19 cellular contexts compared by ENCODE assay signal in the genomic region with DNA sequence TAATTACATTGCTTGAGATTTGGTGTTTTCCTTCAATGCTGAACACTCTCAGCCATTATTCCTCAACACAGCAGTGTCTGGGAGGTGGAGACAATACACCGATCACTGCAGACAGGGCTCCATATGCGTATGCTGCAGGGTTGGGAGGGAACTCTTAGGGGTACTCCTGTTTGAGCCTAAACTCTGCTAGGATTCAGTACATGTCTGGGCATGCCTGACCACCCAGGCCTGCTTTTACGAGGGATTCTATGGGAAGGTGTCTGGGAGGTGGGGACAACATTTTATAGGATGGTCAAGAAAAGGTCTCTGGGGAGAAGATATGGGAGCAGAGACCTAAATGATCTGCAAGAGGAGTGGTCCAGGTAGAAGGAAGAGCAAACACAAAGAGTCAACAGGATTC. TPM values are rescaled to one million over a fixed set of nuclear protein-coding genes. Genes with fewer than 3 reads are reported as not detected.
"Had no signal": no experiment of that assay in that cellular context is flagged by ENCODE, and none has a peak within 500 bp of the region (broad histone marks: within the 10 kb centered on the region; RNA-seq: fewer than 3 reads in every experiment).

No MANE protein-coding gene starts in this region.

- H3K27ac ChIP-seq: esophagus squamous epithelium, psoas muscle, skin epidermis had no signal

- H3K4me3 ChIP-seq: esophagus squamous epithelium, psoas muscle, skin epidermis had no signal

- DNase-seq: activated CD4-positive, alpha-beta T cell treated with anti-CD3 and anti-CD28 coated beads, Interleukin-2, amount 50 U/mL, for 1 hour; activated CD4-positive, CD25-positive, alpha-beta regulatory T cell treated with anti-CD3 and anti-CD28 coated beads, Interleukin-2, amount 50 U/mL, for 72 hours; activated CD8-positive, alpha-beta memory T cell treated with anti-CD3 and anti-CD28 coated beads, Interleukin-2, amount 50 U/mL, for 4 hours; activated naive CD4-positive, alpha-beta T cell treated with anti-CD3 and anti-CD28 coated beads, Interleukin-2, amount 10 ng/mL, durations not matched to agents 7 days and 5 days; activated naive CD8-positive, alpha-beta T cell treated with anti-CD3 and anti-CD28 coated beads, Interleukin-2, amount 50 U/mL, for 24 hours; activated T-cell treated with anti-CD3 and anti-CD28 coated beads, Interleukin-2, amount 50 U/mL, for 4 hours; anterior cingulate cortex; cerebellar nuclear complex; cortex of kidney; effector CD8-positive, alpha-beta T cell; esophagus squamous epithelium; left cardiac atrium; psoas muscle; right cardiac atrium had no signal

- H3K9me3 Mint-ChIP-seq: activated naive CD4-positive, alpha-beta T cell treated with anti-CD3 and anti-CD28 coated beads, Interleukin-2, amount 10 ng/mL, durations not matched to agents 7 days and 5 days; activated naive CD8-positive, alpha-beta T cell treated with anti-CD3 and anti-CD28 coated beads, Interleukin-2, amount 50 U/mL, for 24 hours; activated T-cell treated with anti-CD3 and anti-CD28 coated beads, Interleukin-2, amount 50 U/mL, for 4 hours; T-helper 1 cell treated with Interleukin-12 subunit alpha and Interleukin-12 subunit beta and Interleukin-4 antibody, amounts not matched to agents 30 μg/mL and 1 μg/mL, for 36 hours had no signal

- ATAC-seq: activated naive CD8-positive, alpha-beta T cell treated with anti-CD3 and anti-CD28 coated beads, Interleukin-2, amount 50 U/mL, for 24 hours; activated T-cell treated with anti-CD3 and anti-CD28 coated beads, Interleukin-2, amount 50 U/mL, for 4 hours; left cardiac atrium; psoas muscle; right cardiac atrium had no signal

- H3K4me1 ChIP-seq: psoas muscle had no signal

- H3K4me3 Mint-ChIP-seq: activated naive CD4-positive, alpha-beta T cell treated with anti-CD3 and anti-CD28 coated beads, Interleukin-2, amount 10 ng/mL, durations not matched to agents 7 days and 5 days; activated naive CD8-positive, alpha-beta T cell treated with anti-CD3 and anti-CD28 coated beads, Interleukin-2, amount 50 U/mL, for 24 hours; activated T-cell treated with anti-CD3 and anti-CD28 coated beads, Interleukin-2, amount 50 U/mL, for 4 hours; nephron; T-helper 1 cell treated with Interleukin-12 subunit alpha and Interleukin-12 subunit beta and Interleukin-4 antibody, amounts not matched to agents 30 μg/mL and 1 μg/mL, for 36 hours had no signal

- H3K27ac Mint-ChIP-seq: activated naive CD4-positive, alpha-beta T cell treated with anti-CD3 and anti-CD28 coated beads, Interleukin-2, amount 10 ng/mL, durations not matched to agents 7 days and 5 days; activated naive CD8-positive, alpha-beta T cell treated with anti-CD3 and anti-CD28 coated beads, Interleukin-2, amount 50 U/mL, for 24 hours; nephron; T-helper 1 cell treated with Interleukin-12 subunit alpha and Interleukin-12 subunit beta and Interleukin-4 antibody, amounts not matched to agents 30 μg/mL and 1 μg/mL, for 36 hours had no signal

- H3K36me3 Mint-ChIP-seq: activated naive CD4-positive, alpha-beta T cell treated with anti-CD3 and anti-CD28 coated beads, Interleukin-2, amount 10 ng/mL, durations not matched to agents 7 days and 5 days had no signal

- FAIRE-seq: endothelial cell of umbilical vein had no signal

- H3K4me1 Mint-ChIP-seq: activated naive CD4-positive, alpha-beta T cell treated with anti-CD3 and anti-CD28 coated beads, Interleukin-2, amount 10 ng/mL, durations not matched to agents 7 days and 5 days; activated naive CD8-positive, alpha-beta T cell treated with anti-CD3 and anti-CD28 coated beads, Interleukin-2, amount 50 U/mL, for 24 hours had no signal

- H3K27me3 Mint-ChIP-seq: activated naive CD8-positive, alpha-beta T cell treated with anti-CD3 and anti-CD28 coated beads, Interleukin-2, amount 50 U/mL, for 24 hours had no signal

- H3K9me3 ChIP-seq: esophagus squamous epithelium, psoas muscle had no signal

- H3K36me3 ChIP-seq: esophagus squamous epithelium had no signal

RNA-seq across cellular contexts. Expression of gene DHRS2, which starts 34.3 kb away (rescaled TPM):
- total RNA-seq: endothelial cell of umbilical vein, left cardiac atrium, mesenteric fat pad, right cardiac atrium had no signal
- polyA plus RNA-seq: right cardiac atrium had no signal
